16 cellular contexts compared by ENCODE assay signal in genomic region chr18:54004828-54005227, GRCh38.
DNase-seq lines count a peak whose midpoint lies in the region; ATAC-seq, FAIRE-seq and TF ChIP-seq lines count a peak whose summit lies in the region.
"Had no signal": no experiment of that assay in that cellular context is flagged by ENCODE, and none has a peak within 500 bp of the region (broad histone marks: within the 10 kb centered on the region; RNA-seq: fewer than 3 reads in every experiment).

No MANE protein-coding gene starts in this region.

- WGBS in psoas muscle, 3 donors = 62 to 68% (median 63%) methylated on average over 4 of the region's 4 CpGs

- no peak overlapping the region for H3K27ac Mint-ChIP-seq in MCF 10A (ENCODE audit: low read depth, unreplicated experiment)
- H3K27ac Mint-ChIP-seq: activated naive CD4-positive, alpha-beta T cell treated with anti-CD3 and anti-CD28 coated beads, Interleukin-2, amount 50 U/mL, for 24 hours; type B pancreatic cell had no signal

- no peaks in the 10 kb centered on the region for H3K9me3 ChIP-seq in breast epithelium
- H3K9me3 ChIP-seq in psoas muscle = no peaks in the 10 kb centered on the region
- H3K9me3 ChIP-seq: prostate gland had no signal

- no peak overlapping the region for H3K4me3 Mint-ChIP-seq in MCF 10A (ENCODE audit: unreplicated experiment)
- H3K4me3 Mint-ChIP-seq: activated naive CD4-positive, alpha-beta T cell treated with anti-CD3 and anti-CD28 coated beads, Interleukin-2, amount 50 U/mL, for 24 hours; type B pancreatic cell had no signal

- H3K9me3 Mint-ChIP-seq in MCF 10A (ENCODE audit: unreplicated experiment) = no peaks in the 10 kb centered on the region
- H3K9me3 Mint-ChIP-seq: activated naive CD4-positive, alpha-beta T cell treated with anti-CD3 and anti-CD28 coated beads, Interleukin-2, amount 50 U/mL, for 24 hours; type B pancreatic cell had no signal

- H3K4me3 ChIP-seq in breast epithelium = no peak overlapping the region
- no peak overlapping the region for H3K4me3 ChIP-seq in epithelial cell of proximal tubule (ENCODE audit: low read depth, low read length)
- H3K4me3 ChIP-seq in psoas muscle = no peak overlapping the region
- H3K4me3 ChIP-seq: prostate gland had no signal

- TF ChIP-seq POLR2A in breast epithelium (IDR thresholded peaks at IDR 0.05) = no peak

- no peaks in the 10 kb centered on the region for H3K36me3 ChIP-seq in breast epithelium
- no peaks in the 10 kb centered on the region for H3K36me3 ChIP-seq in psoas muscle (ENCODE audit: insufficient read depth in 1 of 2, low read depth in 1 of 2)
- H3K36me3 ChIP-seq: prostate gland had no signal

- ATAC-seq in psoas muscle = no peak

- peak; percentile 43 for DNase-seq in MCF 10A (ENCODE audit: unreplicated experiment)
- DNase-seq in breast epithelium (ENCODE audit: low spot score in 2 of 2) = no peak
- DNase-seq in NCI-H446 (lab: John Stamatoyannopoulos, UW) = peak; percentile 17 to 65
- peak; percentile 18 for DNase-seq in epithelial cell of proximal tubule (ENCODE audit: low read depth)
- DNase-seq in NCI-H526 (lab: John Stamatoyannopoulos, UW) = no peak
- no peak for DNase-seq in psoas muscle
- DNase-seq in GM19239 (ENCODE audit: insufficient read length, low spot score) = no peak
- no peak for DNase-seq in 8988T
- DNase-seq: activated CD8-positive, alpha-beta memory T cell treated with anti-CD3 and anti-CD28 coated beads, Interleukin-2, amount 50 U/mL, for 48 hours; DND-41; NCI-H1417; SHP77 treated with DMSO at 0.1 percent for 48 hours had no signal

- no TSS peak for BruUV-seq in MCF 10A (replicated peaks; lab: Mats Ljungman, UMichigan)

- no peaks in the 10 kb centered on the region for H3K36me3 Mint-ChIP-seq in MCF 10A (ENCODE audit: insufficient read depth, unreplicated experiment)
- H3K36me3 Mint-ChIP-seq: activated naive CD4-positive, alpha-beta T cell treated with anti-CD3 and anti-CD28 coated beads, Interleukin-2, amount 50 U/mL, for 24 hours; type B pancreatic cell had no signal

- no peak for FAIRE-seq in GM19239 (lab: Jason Lieb, UNC)
- FAIRE-seq: TTC549 had no signal

- no peaks in the 10 kb centered on the region for H3K27me3 Mint-ChIP-seq in MCF 10A (ENCODE audit: insufficient read depth, unreplicated experiment)
- H3K27me3 Mint-ChIP-seq: activated naive CD4-positive, alpha-beta T cell treated with anti-CD3 and anti-CD28 coated beads, Interleukin-2, amount 50 U/mL, for 24 hours; type B pancreatic cell had no signal

- POLR2A ChIA-PET in MCF 10A (lab: Yijun Ruan, JAX) = no interaction called here

- TF ChIP-seq CTCF in MCF 10A (IDR thresholded peaks at IDR 0.05; ENCODE audit: unreplicated experiment) (no peak), breast epithelium (IDR thresholded peaks at IDR 0.05) (no peak), epithelial cell of proximal tubule (conservative IDR thresholded peaks at IDR 0.05; ENCODE audit: low read depth, low read length) (peak; percentile 41), psoas muscle (IDR thresholded peaks at IDR 0.05) (no peak)

- CTCF ChIA-PET in MCF 10A (lab: Yijun Ruan, JAX) = interaction anchor here (0.6 to 1.5 kb wide), 2 partner anchors 10 to 36 kb away, joined by 3 to 4 read pairs; no protein-coding TSS in a partner anchor

- H3K4me1 ChIP-seq in breast epithelium = no peaks in the 10 kb centered on the region
- H3K4me1 ChIP-seq in psoas muscle = no peaks in the 10 kb centered on the region
- H3K4me1 ChIP-seq: prostate gland had no signal

- H3K27me3 ChIP-seq in breast epithelium (no peaks in the 10 kb centered on the region), psoas muscle (ENCODE audit: insufficient read depth in 3 of 3, low read length in 2 of 3) (no peaks in the 10 kb centered on the region)

- intact Hi-C loops in MCF 10A (cut with micrococcal nuclease) = no loop called here
- intact Hi-C loops in breast epithelium (cut with DNase I; ENCODE audit: low total_unique reads) = no loop called here
- intact Hi-C loops in psoas muscle (cut with DNase I) = no loop called here

- no peaks in the 10 kb centered on the region for H3K4me1 Mint-ChIP-seq in MCF 10A (ENCODE audit: insufficient read depth, unreplicated experiment)
- H3K4me1 Mint-ChIP-seq: activated naive CD4-positive, alpha-beta T cell treated with anti-CD3 and anti-CD28 coated beads, Interleukin-2, amount 50 U/mL, for 24 hours had no signal

- H3K27ac ChIP-seq in breast epithelium = no peak overlapping the region
- no peak overlapping the region for H3K27ac ChIP-seq in psoas muscle
- H3K27ac ChIP-seq: prostate gland had no signal

Comparison
In these comparisons a context has a peak if more than half of its experiments do, and no peak if none do; other contexts are left out.
1. DNase-seq: peak in MCF 10A (single experiment), NCI-H446 (2 of 2) and epithelial cell of proximal tubule (single experiment); none in breast epithelium (0 of 2), NCI-H526 (0 of 2), psoas muscle (0 of 2), GM19239 (single experiment) and 8988T (single experiment).